1 cellular context compared by ENCODE assay signal in the genomic region with DNA sequence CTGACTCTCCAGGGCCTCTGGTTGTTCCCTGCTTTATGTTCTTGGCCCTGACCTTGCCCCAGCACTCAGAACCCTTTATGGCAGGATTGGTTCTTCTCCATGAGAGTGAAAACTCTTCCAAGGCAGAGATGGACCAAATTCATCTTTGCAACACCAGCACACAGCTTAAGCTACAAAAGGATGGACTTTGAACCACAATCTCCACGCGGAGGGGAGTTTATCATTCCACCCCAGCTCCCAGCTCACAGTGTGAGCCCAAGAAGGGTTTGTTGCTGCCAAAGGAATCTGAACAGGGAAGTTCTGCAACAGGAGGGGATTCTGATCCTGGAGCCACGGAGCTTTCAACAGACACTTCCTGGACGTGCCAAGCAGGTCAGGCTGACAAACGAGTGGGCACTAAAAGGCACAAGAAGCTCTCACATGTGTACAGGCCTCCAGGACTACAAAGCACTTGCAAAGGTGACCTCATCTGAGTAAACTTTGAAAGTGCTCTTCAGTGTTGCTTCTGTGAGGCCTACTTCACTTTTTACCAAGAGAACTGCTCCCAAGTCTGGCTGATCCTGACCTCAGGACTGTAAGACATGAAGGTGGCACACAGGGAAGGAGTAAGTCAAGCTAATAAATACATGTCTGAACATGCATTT.
TF ChIP-seq lines count a peak whose summit lies in the region.

No MANE protein-coding gene starts in this region.

TF ChIP-seq in HepG2, 621 proteins besides CTCF, POLR2A, EP300 and RAD21 (continued from another document and continues in another):
- TF ChIP-seq ZBED4 (CRISPR knock-in tag; IDR thresholded peaks at IDR 0.05; ENCODE audit: borderline replicate concordance) (no peak; the same call in 1 of the 2 replicates), BORCS8-MEF2B (CRISPR knock-in tag; IDR thresholded peaks at IDR 0.05) (peak; percentile 91; the same call in 1 of the 2 replicates), ZNF878 (CRISPR knock-in tag; IDR thresholded peaks at IDR 0.05) (no peak), HOXA7 (CRISPR knock-in tag; IDR thresholded peaks at IDR 0.05) (no peak), ZNF766 (CRISPR knock-in tag; IDR thresholded peaks at IDR 0.05; ENCODE audit: borderline replicate concordance) (peak; percentile 87; the same call in 1 of the 2 replicates), GFI1 (CRISPR knock-in tag; IDR thresholded peaks at IDR 0.05; ENCODE audit: borderline replicate concordance) (peak; percentile 54), MEIS1 (CRISPR knock-in tag; IDR thresholded peaks at IDR 0.05; ENCODE audit: borderline replicate concordance) (peak; percentile 91; the same call in 1 of the 2 replicates), ZNF550 (CRISPR knock-in tag; IDR thresholded peaks at IDR 0.05; ENCODE audit: borderline replicate concordance) (peak; percentile 93; the same call in 1 of the 2 replicates), ZBTB26 (CRISPR knock-in tag; IDR thresholded peaks at IDR 0.05; ENCODE audit: borderline replicate concordance) (peak; percentile 66), ZSCAN20 (CRISPR knock-in tag; IDR thresholded peaks at IDR 0.05; ENCODE audit: borderline replicate concordance) (peak; percentile 66; the same call in 1 of the 2 replicates), KMT2A (CRISPR knock-in tag; IDR thresholded peaks at IDR 0.05) (0 out of 2 replicates have a peak, but pooled peaks have one; percentile 54), BCL3 (CRISPR knock-in tag; IDR thresholded peaks at IDR 0.05) (no peak), RFX5 (IDR thresholded peaks at IDR 0.05; ENCODE audit: low read depth, low read length) (no peak), EHMT2 (IDR thresholded peaks at IDR 0.05; ENCODE audit: borderline replicate concordance, low read depth, low read length) (0 out of 2 replicates have a peak, but pooled peaks have one; percentile 36), ZNF720 (CRISPR knock-in tag; IDR thresholded peaks at IDR 0.05) (peak; percentile 87; the same call in 1 of the 2 replicates), ARNT2 (CRISPR knock-in tag; IDR thresholded peaks at IDR 0.05; ENCODE audit: low read depth) (no peak; the same call in none of the 2 replicates), ZNF350 (CRISPR knock-in tag; IDR thresholded peaks at IDR 0.05; ENCODE audit: borderline replicate concordance, low read depth) (peak; percentile 93; the same call in 1 of the 2 replicates), ETS1 (CRISPR knock-in tag; IDR thresholded peaks at IDR 0.05) (no peak), TIGD3 (CRISPR knock-in tag; IDR thresholded peaks at IDR 0.05; ENCODE audit: borderline replicate concordance) (no peak), ZNF652 (CRISPR knock-in tag; IDR thresholded peaks at IDR 0.05; ENCODE audit: borderline replicate concordance, low read depth) (no peak), ZNF33B (CRISPR knock-in tag; IDR thresholded peaks at IDR 0.05) (no peak), KLF15 (CRISPR knock-in tag; IDR thresholded peaks at IDR 0.05; ENCODE audit: borderline replicate concordance) (no peak), BRD4 (CRISPR knock-in tag; IDR thresholded peaks at IDR 0.05) (peak; percentile 88; the same call in 1 of the 2 replicates), SRSF9 (IDR thresholded peaks at IDR 0.05; ENCODE audit: borderline replicate concordance, insufficient read depth, low read depth, low read length, poor library complexity, severe bottlenecking) (no peak), TBP (CRISPR knock-in tag; IDR thresholded peaks at IDR 0.05) (no peak), ZNF335 (CRISPR knock-in tag; IDR thresholded peaks at IDR 0.05) (peak; percentile 87; the same call in 1 of the 2 replicates), ZNF430 (CRISPR knock-in tag; IDR thresholded peaks at IDR 0.05) (peak; percentile 92), ZNF740 (CRISPR knock-in tag; IDR thresholded peaks at IDR 0.05) (no peak), SP5 (CRISPR knock-in tag; IDR thresholded peaks at IDR 0.05; ENCODE audit: borderline replicate concordance, low read depth) (no peak; the same call in 1 of the 2 replicates), ZNF816 (CRISPR knock-in tag; IDR thresholded peaks at IDR 0.05; ENCODE audit: borderline replicate concordance) (0 out of 2 replicates have a peak, but pooled peaks have one; percentile 46), PHF5A (CRISPR knock-in tag; IDR thresholded peaks at IDR 0.05; ENCODE audit: low read depth, unreplicated experiment) (peak; percentile 49), SCMH1 (CRISPR knock-in tag; IDR thresholded peaks at IDR 0.05; ENCODE audit: borderline replicate concordance) (no peak)
- TF ChIP-seq, protein P1, sequence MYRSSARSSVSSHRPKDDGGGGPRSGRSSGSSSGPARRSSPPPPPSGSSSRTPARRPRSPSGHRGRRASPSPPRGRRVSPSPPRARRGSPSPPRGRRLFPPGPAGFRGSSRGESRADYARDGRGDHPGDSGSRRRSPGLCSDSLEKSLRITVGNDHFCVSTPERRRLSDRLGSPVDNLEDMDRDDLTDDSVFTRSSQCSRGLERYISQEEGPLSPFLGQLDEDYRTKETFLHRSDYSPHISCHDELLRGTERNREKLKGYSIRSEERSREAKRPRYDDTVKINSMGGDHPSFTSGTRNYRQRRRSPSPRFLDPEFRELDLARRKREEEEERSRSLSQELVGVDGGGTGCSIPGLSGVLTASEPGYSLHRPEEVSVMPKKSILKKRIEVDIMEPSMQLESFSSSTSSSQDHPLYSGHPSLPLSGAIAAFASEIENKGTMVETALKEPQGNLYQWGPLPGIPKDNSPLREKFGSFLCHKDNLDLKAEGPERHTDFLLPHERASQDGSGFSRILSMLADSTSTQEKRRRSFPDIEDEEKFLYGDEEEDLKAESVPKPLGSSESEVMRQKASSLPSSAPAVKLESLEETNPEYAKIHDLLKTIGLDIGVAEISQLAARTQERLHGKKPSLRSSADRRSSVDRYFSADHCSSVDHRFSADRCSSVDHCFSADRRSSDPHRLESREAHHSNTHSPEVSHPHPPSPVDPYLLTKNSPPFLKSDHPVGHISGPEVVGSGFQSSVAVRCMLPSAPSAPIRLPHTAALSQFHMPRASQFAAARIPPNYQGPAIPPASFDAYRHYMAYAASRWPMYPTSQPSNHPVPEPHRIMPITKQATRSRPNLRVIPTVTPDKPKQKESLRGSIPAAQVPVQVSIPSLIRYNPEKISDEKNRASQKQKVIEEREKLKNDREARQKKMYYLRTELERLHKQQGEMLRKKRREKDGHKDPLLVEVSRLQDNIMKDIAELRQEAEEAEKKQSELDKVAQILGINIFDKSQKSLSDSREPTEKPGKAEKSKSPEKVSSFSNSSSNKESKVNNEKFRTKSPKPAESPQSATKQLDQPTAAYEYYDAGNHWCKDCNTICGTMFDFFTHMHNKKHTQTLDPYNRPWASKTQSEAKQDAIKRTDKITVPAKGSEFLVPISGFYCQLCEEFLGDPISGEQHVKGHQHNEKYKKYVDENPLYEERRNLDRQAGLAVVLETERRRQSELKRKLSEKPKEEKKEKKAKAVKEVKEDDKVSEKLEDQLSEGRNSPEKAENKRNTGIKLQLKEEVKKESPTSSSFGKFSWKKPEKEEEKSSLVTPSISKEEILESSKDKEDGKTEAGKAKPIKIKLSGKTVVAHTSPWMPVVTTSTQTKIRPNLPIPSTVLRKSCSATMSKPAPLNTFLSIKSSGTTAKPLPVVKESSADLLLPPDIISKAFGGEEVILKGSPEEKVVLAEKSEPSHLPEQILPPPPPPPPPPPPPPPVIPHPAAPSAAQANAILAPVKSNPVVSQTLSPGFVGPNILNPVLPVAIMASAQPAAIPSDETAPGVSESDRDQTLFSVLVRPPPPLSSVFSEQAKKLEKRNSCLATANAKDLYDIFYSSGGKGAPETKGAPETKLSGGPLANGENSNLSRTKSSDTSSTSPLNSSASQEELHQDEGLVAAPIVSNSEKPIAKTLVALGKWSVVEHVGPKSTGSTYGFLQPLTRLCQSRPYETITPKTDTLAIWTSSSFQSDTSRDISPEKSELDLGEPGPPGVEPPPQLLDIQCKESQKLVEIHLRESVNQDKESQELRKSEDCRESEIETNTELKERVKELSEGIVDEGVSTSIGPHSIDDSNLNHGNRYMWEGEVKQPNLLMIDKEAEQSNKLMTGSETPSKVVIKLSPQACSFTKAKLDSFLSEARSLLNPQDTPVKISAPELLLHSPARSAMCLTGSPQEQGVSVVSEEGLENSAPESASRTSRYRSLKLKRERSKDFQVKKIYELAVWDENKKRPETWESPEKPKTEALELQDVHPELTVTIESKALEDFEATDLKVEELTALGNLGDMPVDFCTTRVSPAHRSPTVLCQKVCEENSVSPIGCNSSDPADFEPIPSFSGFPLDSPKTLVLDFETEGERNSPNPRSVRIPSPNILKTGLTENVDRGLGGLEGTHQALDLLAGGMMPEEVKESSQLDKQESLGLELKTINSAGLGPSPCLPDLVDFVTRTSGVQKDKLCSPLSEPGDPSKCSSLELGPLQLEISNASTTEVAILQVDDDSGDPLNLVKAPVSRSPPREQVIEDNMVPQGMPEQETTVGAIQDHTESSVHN (CRISPR knock-in tag; IDR thresholded peaks at IDR 0.05), result peak; percentile 47; the same call in 1 of the 2 replicates
- TF ChIP-seq, protein P2, sequence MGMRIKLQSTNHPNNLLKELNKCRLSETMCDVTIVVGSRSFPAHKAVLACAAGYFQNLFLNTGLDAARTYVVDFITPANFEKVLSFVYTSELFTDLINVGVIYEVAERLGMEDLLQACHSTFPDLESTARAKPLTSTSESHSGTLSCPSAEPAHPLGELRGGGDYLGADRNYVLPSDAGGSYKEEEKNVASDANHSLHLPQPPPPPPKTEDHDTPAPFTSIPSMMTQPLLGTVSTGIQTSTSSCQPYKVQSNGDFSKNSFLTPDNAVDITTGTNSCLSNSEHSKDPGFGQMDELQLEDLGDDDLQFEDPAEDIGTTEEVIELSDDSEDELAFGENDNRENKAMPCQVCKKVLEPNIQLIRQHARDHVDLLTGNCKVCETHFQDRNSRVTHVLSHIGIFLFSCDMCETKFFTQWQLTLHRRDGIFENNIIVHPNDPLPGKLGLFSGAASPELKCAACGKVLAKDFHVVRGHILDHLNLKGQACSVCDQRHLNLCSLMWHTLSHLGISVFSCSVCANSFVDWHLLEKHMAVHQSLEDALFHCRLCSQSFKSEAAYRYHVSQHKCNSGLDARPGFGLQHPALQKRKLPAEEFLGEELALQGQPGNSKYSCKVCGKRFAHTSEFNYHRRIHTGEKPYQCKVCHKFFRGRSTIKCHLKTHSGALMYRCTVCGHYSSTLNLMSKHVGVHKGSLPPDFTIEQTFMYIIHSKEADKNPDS (CRISPR knock-in tag; IDR thresholded peaks at IDR 0.05), result no peak
